In genomic region chr9:38289486-38290275, GRCh38 we compare ENCODE assay signal across 23 cellular contexts.
"Had no signal": no experiment of that assay in that cellular context is flagged by ENCODE, and none has a peak within 500 bp of the region (broad histone marks: within the 10 kb centered on the region; RNA-seq: fewer than 3 reads in every experiment).

No MANE protein-coding gene starts in this region.

- H3K9me3 ChIP-seq: ascending aorta, MG63, SJSA1 had no signal

- H3K36me3 Mint-ChIP-seq: activated naive CD8-positive, alpha-beta T cell treated with anti-CD3 and anti-CD28 coated beads, Interleukin-2, amount 10 ng/mL, durations not matched to agents 7 days and 5 days; brain; WTC11 had no signal

- H3K27ac ChIP-seq: ascending aorta, SJSA1 had no signal

- H3K4me3 ChIP-seq: ascending aorta, MG63, SJSA1 had no signal

- DNase-seq: activated CD4-positive, alpha-beta T cell treated with anti-CD3 and anti-CD28 coated beads for 48 hours; activated CD4-positive, alpha-beta T cell treated with anti-CD3 and anti-CD28 coated beads, Interleukin-2, amount 50 U/mL, for 4 hours; activated CD4-positive, CD25-positive, alpha-beta regulatory T cell treated with anti-CD3 and anti-CD28 coated beads, Interleukin-2, amount 50 U/mL, for 72 hours; activated CD8-positive, alpha-beta T cell treated with anti-CD3 and anti-CD28 coated beads, Interleukin-2, amount 10 ng/mL, durations not matched to agents 7 days and 5 days; activated naive CD4-positive, alpha-beta T cell treated with anti-CD3 and anti-CD28 coated beads, Interleukin-2, amount 50 U/mL, for 16 hours; activated naive CD8-positive, alpha-beta T cell treated with anti-CD3 and anti-CD28 coated beads, Interleukin-2, amount 10 ng/mL, durations not matched to agents 7 days and 5 days; activated T-cell treated with anti-CD3 and anti-CD28 coated beads, Interleukin-2, amount 50 U/mL, for 72 hours; MG63; MV-4-11; NCI-H1092 treated with DMSO at 0.1 percent for 48 hours; NCI-H1417 treated with DMSO at 0.1 percent for 48 hours; NCI-H1694 treated with DMSO at 0.1 percent for 48 hours; NCI-H2029 treated with DMSO at 0.1 percent for 48 hours; NCI-H510A treated with DMSO at 0.1 percent for 48 hours; PC-3; SHP77; T-helper 17 cell; T-helper 9 cell had no signal

- H3K36me3 ChIP-seq: ascending aorta, MG63, SJSA1 had no signal

- H3K4me3 Mint-ChIP-seq: activated CD8-positive, alpha-beta T cell treated with anti-CD3 and anti-CD28 coated beads, Interleukin-2, amount 10 ng/mL, durations not matched to agents 7 days and 5 days; activated naive CD8-positive, alpha-beta T cell treated with anti-CD3 and anti-CD28 coated beads, Interleukin-2, amount 10 ng/mL, durations not matched to agents 7 days and 5 days; activated T-cell treated with anti-CD3 and anti-CD28 coated beads, Interleukin-2, amount 50 U/mL, for 72 hours; brain; T-helper 17 cell; WTC11 had no signal

- H3K27me3 ChIP-seq: ascending aorta, MG63, SJSA1 had no signal

- ATAC-seq: activated CD8-positive, alpha-beta T cell treated with anti-CD3 and anti-CD28 coated beads, Interleukin-2, amount 10 ng/mL, durations not matched to agents 7 days and 5 days; activated T-cell treated with anti-CD3 and anti-CD28 coated beads, Interleukin-2, amount 50 U/mL, for 72 hours; PC-3; T-helper 17 cell; WTC11 had no signal

- H3K4me1 Mint-ChIP-seq: activated naive CD8-positive, alpha-beta T cell treated with anti-CD3 and anti-CD28 coated beads, Interleukin-2, amount 10 ng/mL, durations not matched to agents 7 days and 5 days; T-helper 17 cell had no signal

- H3K27ac Mint-ChIP-seq: activated CD8-positive, alpha-beta T cell treated with anti-CD3 and anti-CD28 coated beads, Interleukin-2, amount 10 ng/mL, durations not matched to agents 7 days and 5 days; activated naive CD8-positive, alpha-beta T cell treated with anti-CD3 and anti-CD28 coated beads, Interleukin-2, amount 10 ng/mL, durations not matched to agents 7 days and 5 days; activated T-cell treated with anti-CD3 and anti-CD28 coated beads, Interleukin-2, amount 50 U/mL, for 72 hours; activated T-helper 2 cell treated with anti-CD3 and anti-CD28 coated beads, Interferon-gamma antibody, Interleukin-2, Interleukin-4, amounts not matched to agents 10 μg/mL and 5 μg/mL and 100 μg/mL, durations not matched to agents 14 hours and 24 hours and 36 hours; T-helper 17 cell; WTC11 had no signal

- H3K9me3 Mint-ChIP-seq: activated naive CD8-positive, alpha-beta T cell treated with anti-CD3 and anti-CD28 coated beads, Interleukin-2, amount 10 ng/mL, durations not matched to agents 7 days and 5 days; activated T-cell treated with anti-CD3 and anti-CD28 coated beads, Interleukin-2, amount 50 U/mL, for 72 hours; activated T-helper 2 cell treated with anti-CD3 and anti-CD28 coated beads, Interferon-gamma antibody, Interleukin-2, Interleukin-4, amounts not matched to agents 10 μg/mL and 5 μg/mL and 100 μg/mL, durations not matched to agents 14 hours and 24 hours and 36 hours had no signal

- H3K4me1 ChIP-seq: SJSA1 had no signal
